Comparison of ENCODE assay signal across 9 cellular contexts in genomic region chr3:43155464-43156121, GRCh38. TPM values are rescaled to one million over a fixed set of nuclear protein-coding genes. Genes with fewer than 3 reads are reported as not detected.
DNase-seq lines count a peak whose midpoint lies in the region; ATAC-seq, FAIRE-seq and TF ChIP-seq lines count a peak whose summit lies in the region.
"Had no signal": no experiment of that assay in that cellular context is flagged by ENCODE, and none has a peak within 500 bp of the region (broad histone marks: within the 10 kb centered on the region; RNA-seq: fewer than 3 reads in every experiment).

No MANE protein-coding gene starts in this region.

- intact Hi-C loops in pancreas (cut with DNase I): loop anchor here in 2 of 3 donors (5.0 to 10.0 kb wide), 2 partner anchors 191 to 222 kb away; no protein-coding TSS in a partner anchor

- peak; percentile 89 for TF ChIP-seq CTCF in foreskin keratinocyte (conservative IDR thresholded peaks at IDR 0.05)
- TF ChIP-seq CTCF in pancreas (IDR thresholded peaks at IDR 0.05): peak; percentile 36 to 62 (median 40)

- H3K27ac ChIP-seq in foreskin keratinocyte (no peak overlapping the region), pancreas (no peak overlapping the region)

- no peak for FAIRE-seq in pancreas (lab: Jason Lieb, UNC)

- no peaks in the 10 kb centered on the region for H3K9me3 ChIP-seq in pancreas

- H3K4me1 ChIP-seq in foreskin keratinocyte (no peaks in the 10 kb centered on the region), pancreas (no peaks in the 10 kb centered on the region)

- peak; percentile 11 for DNase-seq in NCI-H146 (lab: John Stamatoyannopoulos, UW)
- DNase-seq in NCI-H146 treated with DMSO at 0.1 percent for 48 hours (lab: John Stamatoyannopoulos, UW; ENCODE audit: unreplicated experiment): no peak
- DNase-seq in SK-N-DZ (ENCODE audit: low spot score): peak; percentile 71
- DNase-seq in foreskin keratinocyte: peak; percentile 52 to 72
- DNase-seq in pancreas: peak in 5 of 6 donors; percentile 46 to 78 (median 56)
- DNase-seq in effector CD8-positive, alpha-beta T cell (lab: John Stamatoyannopoulos, UW): no peak
- no peak for DNase-seq in NCI-H2107 treated with DMSO at 0.1 percent for 48 hours (lab: John Stamatoyannopoulos, UW; ENCODE audit: unreplicated experiment)
- DNase-seq in stimulated activated naive CD8-positive, alpha-beta T cell treated with anti-CD3 and anti-CD28 coated beads, Interleukin-15, Interleukin-2, amounts not matched to agents 100 U/mL and 50 U/mL, for 24 hours: no peak
- DNase-seq: activated B cell treated with CpG ODN at 0.5 μM for 24 hours had no signal

- H3K4me3 ChIP-seq in pancreas: no peak overlapping the region

- ATAC-seq in foreskin keratinocyte (peak; percentile 85), pancreas (peak; percentile 92 to 97 (median 95))
- no peak for ATAC-seq in stimulated activated naive CD8-positive, alpha-beta T cell treated with anti-CD3 and anti-CD28 coated beads, Interleukin-15, Interleukin-2, amounts not matched to agents 100 U/mL and 50 U/mL, for 24 hours

- no peaks in the 10 kb centered on the region for H3K36me3 ChIP-seq in pancreas

- WGBS in pancreas, 2 donors: 22 to 26% methylated on average over 11 of the region's 11 CpGs

- H3K27me3 ChIP-seq in foreskin keratinocyte (peaks cover 43% of the 10 kb centered on the region), pancreas (no peaks in the 10 kb centered on the region)

RNA-seq across cellular contexts. Expression of gene POMGNT2, which starts 49.7 kb away (rescaled TPM):
- 37.7 and 44.4 TPM in 2 replicates for polyA plus RNA-seq in SK-N-DZ (2014; cell fraction: cytosol; rRNA removed)
- 18.2 and 25.3 TPM in 2 replicates for polyA plus RNA-seq in SK-N-DZ (2014; cell fraction: nucleus; rRNA removed)
- total RNA-seq in foreskin keratinocyte (14.2 and 15.5 TPM in 2 replicates), pancreas (1 to 10 TPM; 6.0 to 9.9 (median 7.8) TPM)
- polyA plus RNA-seq in foreskin keratinocyte (13.6 and 14.5 TPM in 2 replicates), pancreas (10 to 100 TPM in 1 of 2 donors, 1 to 10 TPM in 1; 4.4 to 13.5 TPM)

Comparison
In these comparisons a context has a peak if more than half of its experiments do, and no peak if none do; other contexts are left out.
1. DNase-seq: peak in NCI-H146 (single experiment), SK-N-DZ (single experiment), foreskin keratinocyte (2 of 2) and pancreas (5 of 6); none in NCI-H146 treated with DMSO at 0.1 percent for 48 hours (single experiment), effector CD8-positive, alpha-beta T cell (single experiment), NCI-H2107 treated with DMSO at 0.1 percent for 48 hours (single experiment) and stimulated activated naive CD8-positive, alpha-beta T cell treated with anti-CD3 and anti-CD28 coated beads, Interleukin-15, Interleukin-2, amounts not matched to agents 100 U/mL and 50 U/mL, for 24 hours (single experiment).